12 cellular contexts compared by ENCODE assay signal in genomic region chr5:36701085-36701691, GRCh38.
DNase-seq lines count a peak whose midpoint lies in the region; ATAC-seq, FAIRE-seq and TF ChIP-seq lines count a peak whose summit lies in the region.
"Had no signal": no experiment of that assay in that cellular context is flagged by ENCODE, and none has a peak within 500 bp of the region (broad histone marks: within the 10 kb centered on the region; RNA-seq: fewer than 3 reads in every experiment).

No MANE protein-coding gene starts in this region.

- H3K4me1 ChIP-seq in GM23338 (ENCODE audit: insufficient read depth): peaks cover 7% of the 10 kb centered on the region
- H3K4me1 ChIP-seq in sigmoid colon: no peaks in the 10 kb centered on the region

- ATAC-seq in GM18861 (IDR thresholded peaks at IDR 0.05; ENCODE audit: unreplicated experiment) (peak; percentile 97), GM23338 (no peak), HG03469 (IDR thresholded peaks at IDR 0.05; ENCODE audit: unreplicated experiment) (peak; percentile 97)
- ATAC-seq: activated CD8-positive, alpha-beta T cell treated with anti-CD3 and anti-CD28 coated beads for 36 hours had no signal

- H3K27me3 ChIP-seq in GM23338 (ENCODE audit: insufficient read depth) (no peaks in the 10 kb centered on the region), sigmoid colon (no peaks in the 10 kb centered on the region)
- H3K27me3 ChIP-seq: neutrophil, Peyer's patch had no signal

- intact Hi-C loops in sigmoid colon (cut with DNase I): no loop called here

- H3K4me2 ChIP-seq in GM23338: no peak overlapping the region
- H3K4me2 ChIP-seq: hepatocyte had no signal

- TF ChIP-seq CTCF in GM23338 (conservative IDR thresholded peaks at IDR 0.05; ENCODE audit: low read depth in 2 of 2) (no peak), sigmoid colon (IDR thresholded peaks at IDR 0.05) (no peak)

- no peaks in the 10 kb centered on the region for H3K9me2 ChIP-seq in GM23338 (ENCODE audit: insufficient read depth)

- no peak for TF ChIP-seq EP300 in sigmoid colon (IDR thresholded peaks at IDR 0.05)

- H3K79me2 ChIP-seq in GM23338 (replicated peaks; ENCODE audit: insufficient read depth): no peaks in the 10 kb centered on the region
- H3K79me2 ChIP-seq: hepatocyte had no signal

- H3K4me3 Mint-ChIP-seq in GM23338: no peak overlapping the region
- H3K4me3 Mint-ChIP-seq: activated CD8-positive, alpha-beta T cell treated with anti-CD3 and anti-CD28 coated beads for 36 hours had no signal

- H3K36me3 ChIP-seq in GM23338 (ENCODE audit: insufficient read depth) (no peaks in the 10 kb centered on the region), sigmoid colon (no peaks in the 10 kb centered on the region)
- H3K36me3 ChIP-seq: Peyer's patch had no signal

- FAIRE-seq in RCC 7860 (lab: Jason Lieb, UNC): no peak

- H3K36me3 Mint-ChIP-seq in GM23338 (ENCODE audit: low read depth): 0 out of 3 replicates have a peak, but pooled peaks cover 4% of the 10 kb centered on the region

- peaks cover 5% of the 10 kb centered on the region for H3K27me3 Mint-ChIP-seq in GM23338 (ENCODE audit: insufficient read depth, low read depth, poor library complexity)

- no peaks in the 10 kb centered on the region for H3K9me3 ChIP-seq in sigmoid colon
- H3K9me3 ChIP-seq: neutrophil, Peyer's patch had no signal

- no peak for TF ChIP-seq POLR2A in sigmoid colon (IDR thresholded peaks at IDR 0.05)

- no peak overlapping the region for H3K27ac Mint-ChIP-seq in GM23338
- H3K27ac Mint-ChIP-seq: activated CD8-positive, alpha-beta T cell treated with anti-CD3 and anti-CD28 coated beads for 36 hours had no signal

- no peaks in the 10 kb centered on the region for H4K20me1 ChIP-seq in GM23338 (replicated peaks; ENCODE audit: insufficient read depth)

- 62 to 65% methylated on average over 4 of the region's 4 CpGs for WGBS in sigmoid colon, 2 donors

- H3K9me3 Mint-ChIP-seq in GM23338: peaks cover 3% of the 10 kb centered on the region; the same call in 1 of the 3 replicates
- H3K9me3 Mint-ChIP-seq: activated CD8-positive, alpha-beta T cell treated with anti-CD3 and anti-CD28 coated beads for 36 hours had no signal

- H3K27ac ChIP-seq in GM23338 (ENCODE audit: low read depth) (no peak overlapping the region), sigmoid colon (no peak overlapping the region)
- H3K27ac ChIP-seq: hepatocyte, neutrophil had no signal

- H3K4me1 Mint-ChIP-seq in GM23338: peaks cover 17% of the 10 kb centered on the region

- DNase-seq in GM23338 (ENCODE audit: low spot score) (no peak), left kidney (ENCODE audit: low read depth, low spot score) (peak; percentile 48), NCI-H446 (lab: John Stamatoyannopoulos, UW) (no peak), sigmoid colon (no peak), RCC 7860 (ENCODE audit: low spot score) (no peak), NCI-H524 treated with DMSO at 0.1 percent for 48 hours (lab: John Stamatoyannopoulos, UW) (no peak)
- DNase-seq: activated CD8-positive, alpha-beta T cell treated with anti-CD3 and anti-CD28 coated beads for 36 hours had no signal

- H2AFZ ChIP-seq in GM23338: 0 out of 2 replicates have a peak overlapping the region, but pooled peaks have one; percentile 38
- H2AFZ ChIP-seq: hepatocyte had no signal

- H3K4me3 ChIP-seq in GM23338 (no peak overlapping the region), sigmoid colon (no peak overlapping the region)
- H3K4me3 ChIP-seq: hepatocyte, Peyer's patch had no signal

- no peaks in the 10 kb centered on the region for H3F3A ChIP-seq in GM23338 (replicated peaks; ENCODE audit: low read depth)

TF ChIP-seq in GM23338, 12 proteins besides CTCF, POLR2A, EP300 and RAD21 (continues in another document):
- no peak for TF ChIP-seq STAT1 (IDR thresholded peaks at IDR 0.05; ENCODE audit: unreplicated experiment)
- no peak for TF ChIP-seq ZNF114 (CRISPR knock-in tag; IDR thresholded peaks at IDR 0.05)
- no peak for TF ChIP-seq EZH2 (IDR thresholded peaks at IDR 0.05; ENCODE audit: low read depth, unreplicated experiment)
- no peak for TF ChIP-seq ETS1 (IDR thresholded peaks at IDR 0.05)
- TF ChIP-seq NANOG (IDR thresholded peaks at IDR 0.05; ENCODE audit: borderline replicate concordance): no peak
- TF ChIP-seq EZH2phosphoT487 (IDR thresholded peaks at IDR 0.05; ENCODE audit: unreplicated experiment): no peak
- TF ChIP-seq ZNF331 (CRISPR knock-in tag; IDR thresholded peaks at IDR 0.05; ENCODE audit: low read depth): no peak
- no peak for TF ChIP-seq CREB1 (CRISPR knock-in tag; IDR thresholded peaks at IDR 0.05; ENCODE audit: low read depth)
- TF ChIP-seq REST (IDR thresholded peaks at IDR 0.05; ENCODE audit: unreplicated experiment): no peak
- TF ChIP-seq POLR2AphosphoS5 (IDR thresholded peaks at IDR 0.05; ENCODE audit: low read depth): no peak
